In the genomic region with DNA sequence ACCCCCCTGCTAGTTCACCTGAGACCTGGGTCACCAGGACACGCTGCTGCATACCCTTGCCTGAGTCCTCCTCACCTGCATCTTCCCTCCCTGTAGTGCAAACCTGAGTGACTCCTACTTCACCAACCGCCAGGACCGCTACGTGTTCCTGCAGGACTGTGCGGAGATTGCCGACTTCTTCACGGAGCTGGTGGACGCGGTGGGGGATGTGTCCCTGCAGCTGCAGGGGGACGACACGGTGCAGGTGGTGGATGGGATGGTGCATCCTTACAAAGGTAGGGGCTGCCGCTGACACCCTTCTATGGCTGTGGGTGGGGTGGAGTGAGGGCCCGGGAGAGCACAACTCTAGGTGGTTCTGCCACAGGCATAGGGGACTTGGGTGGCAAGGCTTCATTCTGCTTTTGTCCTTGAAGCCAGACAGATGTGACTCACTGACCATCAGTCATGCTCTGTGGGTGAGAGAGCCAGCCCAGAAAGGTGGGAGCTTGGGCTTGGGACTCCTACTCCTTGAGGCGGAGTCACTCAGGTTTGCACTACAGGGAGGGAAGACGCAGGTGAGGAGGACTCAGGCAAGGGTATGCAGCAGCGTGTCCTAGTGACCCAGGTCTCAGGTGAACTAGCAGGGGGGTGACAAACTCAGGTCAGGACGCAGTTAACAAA, we compare ENCODE assay signal across 1 cellular context.
A peak's percentile ranks its signal among the peaks of the same experiment; 100 is the strongest.
TF ChIP-seq lines count a peak whose summit lies in the region.

No MANE protein-coding gene starts in this region.

TF ChIP-seq in HEK293, 187 proteins besides CTCF, POLR2A, EP300 and RAD21:
- TF ChIP-seq ZNF146 (tag by site-specific recombination; IDR thresholded peaks at IDR 0.05): no peak
- 0 out of 2 replicates have a peak, but pooled peaks have one; percentile 10 for TF ChIP-seq ZNF600 (tag by site-specific recombination; IDR thresholded peaks at IDR 0.05)
